Comparison of ENCODE assay signal across 12 cellular contexts in the genomic region with DNA sequence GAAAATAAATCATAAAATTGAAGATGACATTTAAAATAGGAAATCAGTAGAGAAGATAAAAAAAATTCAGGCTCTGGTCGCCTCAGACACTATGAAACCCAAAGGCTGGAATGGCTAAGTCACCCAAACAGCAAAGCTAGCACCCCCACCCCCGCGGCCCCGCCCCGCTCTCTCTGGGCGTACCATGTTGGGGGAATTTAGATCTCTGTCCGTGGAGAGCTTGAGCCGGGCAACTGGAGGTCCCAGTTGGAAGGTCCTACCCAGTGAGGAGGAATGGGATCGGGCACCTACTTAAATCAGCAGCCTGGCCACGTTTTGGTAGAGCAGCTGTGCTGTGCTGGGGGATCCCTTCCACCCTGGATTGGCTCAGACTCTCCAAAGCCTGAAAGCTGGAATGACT.
DNase-seq lines count a peak whose midpoint lies in the region; ATAC-seq, FAIRE-seq and TF ChIP-seq lines count a peak whose summit lies in the region.
"Had no signal": no experiment of that assay in that cellular context is flagged by ENCODE, and none has a peak within 500 bp of the region (broad histone marks: within the 10 kb centered on the region; RNA-seq: fewer than 3 reads in every experiment).

No MANE protein-coding gene starts in this region.

- H3K4me3 ChIP-seq in coronary artery = peak overlapping the region; percentile 3
- H3K4me3 ChIP-seq in kidney (ENCODE audit: low read length in 2 of 2) = no peak overlapping the region
- H3K4me3 ChIP-seq in neuronal stem cell (ENCODE audit: low read length in 2 of 2) = no peak overlapping the region
- H3K4me3 ChIP-seq: A549 had no signal

- H3K4me2 ChIP-seq in neuronal stem cell (ENCODE audit: insufficient read depth, low read length, poor library complexity, severe bottlenecking) = no peak overlapping the region
- H3K4me2 ChIP-seq: A549 had no signal

- no peak overlapping the region for H2BK12ac ChIP-seq in neuronal stem cell (ENCODE audit: low read length)

- H3K14ac ChIP-seq in neuronal stem cell (ENCODE audit: low read length) = no peak overlapping the region

- H3K4me1 ChIP-seq in kidney (ENCODE audit: control insufficient read depth in 1 of 2, insufficient read depth in 1 of 2, low read depth in 1 of 2, low read length in 2 of 2) = peaks cover 0 to 4% of the 10 kb centered on the region in 2 donors
- H3K4me1 ChIP-seq in neuronal stem cell (ENCODE audit: control insufficient read depth in 2 of 2, insufficient read depth in 1 of 2, low read depth in 1 of 2, low read length in 2 of 2) = no peaks in the 10 kb centered on the region

- H2AFZ ChIP-seq in neuronal stem cell (ENCODE audit: low read length) = no peak overlapping the region

- H3K27me3 ChIP-seq in neuronal stem cell (ENCODE audit: control insufficient read depth in 3 of 3, insufficient read depth in 3 of 3, low read depth in 1 of 3, low read length in 3 of 3) = no peaks in the 10 kb centered on the region

- intact Hi-C loops in kidney (cut with DNase I) = no loop called here

- DNase-seq in coronary artery (ENCODE audit: low spot score) (no peak), kidney (peak; percentile 48), neuronal stem cell (ENCODE audit: low spot score) (no peak), NCI-H146 treated with DMSO at 0.1 percent for 48 hours (lab: John Stamatoyannopoulos, UW; ENCODE audit: unreplicated experiment) (no peak), NCI-H2029 (lab: John Stamatoyannopoulos, UW) (no peak)
- DNase-seq: Caco-2; CD8-positive, alpha-beta memory T cell; DND-41; GDM1 had no signal

- H2BK120ac ChIP-seq in neuronal stem cell (ENCODE audit: low read depth, low read length) = no peak overlapping the region

- no peak overlapping the region for H3K4ac ChIP-seq in neuronal stem cell (ENCODE audit: low read length)

- H3K27ac ChIP-seq in coronary artery = no peak overlapping the region
- H3K27ac ChIP-seq in kidney (ENCODE audit: low read depth in 2 of 2, low read length in 2 of 2) = no peak overlapping the region
- H3K27ac ChIP-seq in neuronal stem cell (replicated peaks; ENCODE audit: low read length) = no peak overlapping the region
- H3K27ac ChIP-seq: A549 had no signal

- H3K36me3 ChIP-seq in kidney (ENCODE audit: control insufficient read depth in 1 of 2, insufficient read depth in 2 of 2, low read length in 2 of 2) = no peaks in the 10 kb centered on the region
- no peaks in the 10 kb centered on the region for H3K36me3 ChIP-seq in neuronal stem cell (replicated peaks in 1 of 2; ENCODE audit: control insufficient read depth in 2 of 2, insufficient read depth in 2 of 2, low read length in 2 of 2)

- TF ChIP-seq CTCF in coronary artery (IDR thresholded peaks at IDR 0.05) (no peak), kidney (IDR thresholded peaks at IDR 0.05; ENCODE audit: borderline replicate concordance, extremely low read depth, insufficient read depth) (no peak)

- H4K8ac ChIP-seq in neuronal stem cell (ENCODE audit: low read depth, low read length) = no peak overlapping the region

- no peak overlapping the region for H2BK15ac ChIP-seq in neuronal stem cell (ENCODE audit: low read length)

- H3K9me3 ChIP-seq in kidney (ENCODE audit: control insufficient read depth in 1 of 2, low read length in 2 of 2) (no peaks in the 10 kb centered on the region), neuronal stem cell (replicated peaks in 1 of 2; ENCODE audit: control insufficient read depth in 2 of 2, insufficient read depth in 1 of 2, low read depth in 1 of 2, low read length in 2 of 2) (no peaks in the 10 kb centered on the region)
- H3K9me3 ChIP-seq: A549 had no signal

- H3K79me1 ChIP-seq in neuronal stem cell (ENCODE audit: low read depth, low read length) = no peaks in the 10 kb centered on the region

- no peak overlapping the region for H3K18ac ChIP-seq in neuronal stem cell (ENCODE audit: low read length)

- H3K23ac ChIP-seq in neuronal stem cell (ENCODE audit: low read depth, low read length, poor library complexity) = no peak overlapping the region

- peak overlapping the region; percentile 39 for H2BK5ac ChIP-seq in neuronal stem cell (ENCODE audit: low read length)

- no peak overlapping the region for H2AK5ac ChIP-seq in neuronal stem cell (ENCODE audit: low read depth, low read length)

- no peak for ATAC-seq in GM21737 (IDR thresholded peaks at IDR 0.05; ENCODE audit: unreplicated experiment)
- ATAC-seq: A549 had no signal

- no peak for FAIRE-seq in kidney (lab: Jason Lieb, UNC)
- FAIRE-seq: A549, H54 had no signal

- no CpG with 5 or more reads among the region's 10 CpGs for WGBS in neuronal stem cell (ENCODE audit: extremely low coverage in 2 of 2, insufficient read length in 2 of 2, insufficient replicate concordance in 1 of 2), 2 donors

- H3K9ac ChIP-seq in kidney (ENCODE audit: low read length in 2 of 2) (no peak overlapping the region), neuronal stem cell (ENCODE audit: low read depth, low read length, poor library complexity) (no peak overlapping the region)

- H4K91ac ChIP-seq in neuronal stem cell (ENCODE audit: low read depth, low read length, poor library complexity) = no peak overlapping the region
